ENCODE assay signal across 7 cellular contexts in genomic region chr7:79035858-79036257, GRCh38.
"Had no signal": no experiment of that assay in that cellular context is flagged by ENCODE, and none has a peak within 500 bp of the region (broad histone marks: within the 10 kb centered on the region; RNA-seq: fewer than 3 reads in every experiment).

No MANE protein-coding gene starts in this region.

- H3K9me3 ChIP-seq: HAP-1 had no signal

- H3K36me3 ChIP-seq: HAP-1 had no signal

- H3K4me3 ChIP-seq: GM23248, HAP-1 had no signal

- H3K27ac ChIP-seq: GM23248, HL-60 had no signal

- H3K4me1 ChIP-seq: HAP-1 had no signal

- H2AFZ ChIP-seq: GM23248 had no signal

- H3K9ac ChIP-seq: GM23248 had no signal

- DNase-seq: GM23248, H7, HFFc6, KG1 had no signal

- ATAC-seq: HCT116 had no signal
